ENCODE assay signal across 1 cellular context in the genomic region with DNA sequence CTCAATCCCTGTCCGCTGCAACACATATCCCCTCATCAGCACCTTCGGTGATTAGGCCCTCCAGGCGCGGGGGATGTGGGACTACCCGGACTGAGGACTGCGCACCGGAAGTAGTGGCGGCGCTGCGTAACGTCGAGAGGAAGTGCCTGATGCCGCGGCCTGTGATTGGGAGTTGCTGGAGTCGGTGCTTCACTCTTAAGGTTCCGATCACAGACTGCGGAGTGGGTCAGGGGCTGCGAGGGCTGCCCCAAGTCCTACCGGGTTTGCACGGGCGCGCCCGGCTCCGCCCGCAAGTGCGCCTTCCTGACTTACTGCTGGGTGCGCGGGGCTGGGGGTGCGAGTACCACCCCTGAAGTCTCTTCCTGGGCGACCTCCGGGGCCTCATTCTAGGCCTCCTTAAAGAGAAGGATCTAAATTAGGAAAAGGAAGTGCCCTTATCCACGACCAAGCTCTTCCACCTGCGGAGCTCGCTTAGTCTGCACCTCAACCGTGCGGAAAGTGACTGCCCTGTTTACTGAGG.
TF ChIP-seq lines count a peak whose summit lies in the region.

Gene ALKBH3 (plus strand): TSS at position 192 of the 520 bp plus-strand sequence. CDS start 1,822 bp downstream, outside the sequence.

TF ChIP-seq in HepG2, 621 proteins besides CTCF, POLR2A, EP300 and RAD21 (continued from another document and continues in another):
- TF ChIP-seq, protein P1, sequence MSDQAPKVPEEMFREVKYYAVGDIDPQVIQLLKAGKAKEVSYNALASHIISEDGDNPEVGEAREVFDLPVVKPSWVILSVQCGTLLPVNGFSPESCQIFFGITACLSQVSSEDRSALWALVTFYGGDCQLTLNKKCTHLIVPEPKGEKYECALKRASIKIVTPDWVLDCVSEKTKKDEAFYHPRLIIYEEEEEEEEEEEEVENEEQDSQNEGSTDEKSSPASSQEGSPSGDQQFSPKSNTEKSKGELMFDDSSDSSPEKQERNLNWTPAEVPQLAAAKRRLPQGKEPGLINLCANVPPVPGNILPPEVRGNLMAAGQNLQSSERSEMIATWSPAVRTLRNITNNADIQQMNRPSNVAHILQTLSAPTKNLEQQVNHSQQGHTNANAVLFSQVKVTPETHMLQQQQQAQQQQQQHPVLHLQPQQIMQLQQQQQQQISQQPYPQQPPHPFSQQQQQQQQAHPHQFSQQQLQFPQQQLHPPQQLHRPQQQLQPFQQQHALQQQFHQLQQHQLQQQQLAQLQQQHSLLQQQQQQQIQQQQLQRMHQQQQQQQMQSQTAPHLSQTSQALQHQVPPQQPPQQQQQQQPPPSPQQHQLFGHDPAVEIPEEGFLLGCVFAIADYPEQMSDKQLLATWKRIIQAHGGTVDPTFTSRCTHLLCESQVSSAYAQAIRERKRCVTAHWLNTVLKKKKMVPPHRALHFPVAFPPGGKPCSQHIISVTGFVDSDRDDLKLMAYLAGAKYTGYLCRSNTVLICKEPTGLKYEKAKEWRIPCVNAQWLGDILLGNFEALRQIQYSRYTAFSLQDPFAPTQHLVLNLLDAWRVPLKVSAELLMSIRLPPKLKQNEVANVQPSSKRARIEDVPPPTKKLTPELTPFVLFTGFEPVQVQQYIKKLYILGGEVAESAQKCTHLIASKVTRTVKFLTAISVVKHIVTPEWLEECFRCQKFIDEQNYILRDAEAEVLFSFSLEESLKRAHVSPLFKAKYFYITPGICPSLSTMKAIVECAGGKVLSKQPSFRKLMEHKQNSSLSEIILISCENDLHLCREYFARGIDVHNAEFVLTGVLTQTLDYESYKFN (CRISPR knock-in tag; conservative IDR thresholded peaks at IDR 0.05): peak; percentile 46
- TF ChIP-seq SALL1 (CRISPR knock-in tag; IDR thresholded peaks at IDR 0.05) (peak; percentile 88), U2AF1 (optimal IDR thresholded peaks at IDR 0.05; ENCODE audit: low read depth, low read length) (no peak), MTA1 (CRISPR knock-in tag; IDR thresholded peaks at IDR 0.05; ENCODE audit: borderline replicate concordance) (peak; percentile 67; the same call in 1 of the 2 replicates), ZNF3 (CRISPR knock-in tag; IDR thresholded peaks at IDR 0.05) (no peak), SETDB1 (CRISPR knock-in tag; IDR thresholded peaks at IDR 0.05; ENCODE audit: borderline replicate concordance) (peak; percentile 100), ZNF234 (CRISPR knock-in tag; conservative IDR thresholded peaks at IDR 0.05) (no peak), FOXO1 (CRISPR knock-in tag; IDR thresholded peaks at IDR 0.05) (peak; percentile 26), ZSCAN12 (CRISPR knock-in tag; IDR thresholded peaks at IDR 0.05) (no peak), TFAP4 (IDR thresholded peaks at IDR 0.05; ENCODE audit: borderline replicate concordance, low read depth) (no peak), HNRNPLL (IDR thresholded peaks at IDR 0.05; ENCODE audit: low read depth, low read length, poor library complexity, severe bottlenecking) (peak; percentile 81), ADNP (CRISPR knock-in tag; IDR thresholded peaks at IDR 0.05) (no peak), GTF3A (CRISPR knock-in tag; conservative IDR thresholded peaks at IDR 0.05) (no peak), HOXD1 (CRISPR knock-in tag; IDR thresholded peaks at IDR 0.05) (no peak), AHR (CRISPR knock-in tag; IDR thresholded peaks at IDR 0.05) (peak; percentile 96; the same call in 1 of the 2 replicates), LRRFIP1 (CRISPR knock-in tag; conservative IDR thresholded peaks at IDR 0.05) (peak; percentile 42; the same call in 1 of the 2 replicates), FOXC1 (CRISPR knock-in tag; IDR thresholded peaks at IDR 0.05; ENCODE audit: borderline replicate concordance) (peak; percentile 87), NFE2L1 (CRISPR knock-in tag; IDR thresholded peaks at IDR 0.05; ENCODE audit: borderline replicate concordance) (no peak), POLR2G (IDR thresholded peaks at IDR 0.05; ENCODE audit: low read depth, low read length) (peak; percentile 84), ONECUT2 (CRISPR knock-in tag; IDR thresholded peaks at IDR 0.05) (no peak), MAFF (IDR thresholded peaks at IDR 0.05; ENCODE audit: low read depth, low read length) (peak; percentile 41; the same call in 1 of the 2 replicates), PHF20 (CRISPR knock-in tag; IDR thresholded peaks at IDR 0.05) (peak; percentile 100), FOXA3 (CRISPR knock-in tag; IDR thresholded peaks at IDR 0.05) (peak; percentile 39; the same call in 1 of the 2 replicates), RBM39 (IDR thresholded peaks at IDR 0.05; ENCODE audit: low read depth, low read length, poor library complexity, severe bottlenecking) (peak; percentile 95), NFIB (CRISPR knock-in tag; IDR thresholded peaks at IDR 0.05; ENCODE audit: borderline replicate concordance) (no peak), DDIT3 (CRISPR knock-in tag; IDR thresholded peaks at IDR 0.05) (no peak), MYPOP (CRISPR knock-in tag; IDR thresholded peaks at IDR 0.05) (peak; percentile 66; the same call in 1 of the 2 replicates), TEAD3 (CRISPR knock-in tag; optimal IDR thresholded peaks at IDR 0.05; ENCODE audit: borderline replicate concordance) (peak; percentile 74), ZFP62 (CRISPR knock-in tag; IDR thresholded peaks at IDR 0.05) (no peak), FOSL1 (CRISPR knock-in tag; IDR thresholded peaks at IDR 0.05; ENCODE audit: borderline replicate concordance) (no peak), KDM2A (CRISPR knock-in tag; IDR thresholded peaks at IDR 0.05; ENCODE audit: borderline replicate concordance, low read depth) (peak; percentile 96), ZNF496 (CRISPR knock-in tag; IDR thresholded peaks at IDR 0.05; ENCODE audit: insufficient replicate concordance) (no peak), PAWR (CRISPR knock-in tag; IDR thresholded peaks at IDR 0.05; ENCODE audit: borderline replicate concordance) (no peak), ZNF704 (CRISPR knock-in tag; IDR thresholded peaks at IDR 0.05; ENCODE audit: borderline replicate concordance) (no peak), ZNF773 (CRISPR knock-in tag; IDR thresholded peaks at IDR 0.05; ENCODE audit: borderline replicate concordance) (no peak), ZNF644 (CRISPR knock-in tag; IDR thresholded peaks at IDR 0.05; ENCODE audit: low read depth) (peak; percentile 53), ZNF230 (CRISPR knock-in tag; IDR thresholded peaks at IDR 0.05) (0 out of 2 replicates have a peak, but pooled peaks have one; percentile 44), ZC3H4 (CRISPR knock-in tag; IDR thresholded peaks at IDR 0.05; ENCODE audit: borderline replicate concordance) (0 out of 2 replicates have a peak, but pooled peaks have one; percentile 50)
- TF ChIP-seq, protein P2, sequence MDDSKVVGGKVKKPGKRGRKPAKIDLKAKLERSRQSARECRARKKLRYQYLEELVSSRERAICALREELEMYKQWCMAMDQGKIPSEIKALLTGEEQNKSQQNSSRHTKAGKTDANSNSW (CRISPR knock-in tag; IDR thresholded peaks at IDR 0.05; ENCODE audit: borderline replicate concordance): no peak
- TF ChIP-seq, protein P3, sequence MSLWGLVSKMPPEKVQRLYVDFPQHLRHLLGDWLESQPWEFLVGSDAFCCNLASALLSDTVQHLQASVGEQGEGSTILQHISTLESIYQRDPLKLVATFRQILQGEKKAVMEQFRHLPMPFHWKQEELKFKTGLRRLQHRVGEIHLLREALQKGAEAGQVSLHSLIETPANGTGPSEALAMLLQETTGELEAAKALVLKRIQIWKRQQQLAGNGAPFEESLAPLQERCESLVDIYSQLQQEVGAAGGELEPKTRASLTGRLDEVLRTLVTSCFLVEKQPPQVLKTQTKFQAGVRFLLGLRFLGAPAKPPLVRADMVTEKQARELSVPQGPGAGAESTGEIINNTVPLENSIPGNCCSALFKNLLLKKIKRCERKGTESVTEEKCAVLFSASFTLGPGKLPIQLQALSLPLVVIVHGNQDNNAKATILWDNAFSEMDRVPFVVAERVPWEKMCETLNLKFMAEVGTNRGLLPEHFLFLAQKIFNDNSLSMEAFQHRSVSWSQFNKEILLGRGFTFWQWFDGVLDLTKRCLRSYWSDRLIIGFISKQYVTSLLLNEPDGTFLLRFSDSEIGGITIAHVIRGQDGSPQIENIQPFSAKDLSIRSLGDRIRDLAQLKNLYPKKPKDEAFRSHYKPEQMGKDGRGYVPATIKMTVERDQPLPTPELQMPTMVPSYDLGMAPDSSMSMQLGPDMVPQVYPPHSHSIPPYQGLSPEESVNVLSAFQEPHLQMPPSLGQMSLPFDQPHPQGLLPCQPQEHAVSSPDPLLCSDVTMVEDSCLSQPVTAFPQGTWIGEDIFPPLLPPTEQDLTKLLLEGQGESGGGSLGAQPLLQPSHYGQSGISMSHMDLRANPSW (CRISPR knock-in tag; IDR thresholded peaks at IDR 0.05; ENCODE audit: borderline replicate concordance): no peak
